ENCODE assay signal across 9 cellular contexts in the genomic region with DNA sequence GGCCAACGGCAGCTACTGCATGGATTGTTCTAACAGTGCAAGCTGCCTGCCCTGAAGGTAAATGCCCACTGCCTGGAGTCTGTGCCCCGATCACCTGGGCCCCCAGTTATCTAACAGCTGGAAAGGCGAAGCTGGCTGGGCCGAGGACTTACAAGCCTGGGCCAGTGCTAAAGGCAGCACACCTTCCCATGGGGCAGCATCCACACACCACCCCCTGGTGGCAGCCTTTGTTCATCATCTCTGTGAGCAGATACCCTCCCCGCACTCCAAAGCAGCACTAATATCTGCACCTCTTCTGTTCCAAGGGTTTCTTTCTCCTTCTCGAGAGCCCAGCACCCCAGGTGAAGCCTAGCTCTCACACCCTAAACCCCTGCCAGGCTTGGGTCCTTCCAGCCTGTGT. TPM values are rescaled to one million over a fixed set of nuclear protein-coding genes. Genes with fewer than 3 reads are reported as not detected.
DNase-seq lines count a peak whose midpoint lies in the region; ATAC-seq and TF ChIP-seq lines count a peak whose summit lies in the region.
"Had no signal": no experiment of that assay in that cellular context is flagged by ENCODE, and none has a peak within 500 bp of the region (broad histone marks: within the 10 kb centered on the region; RNA-seq: fewer than 3 reads in every experiment).

No MANE protein-coding gene starts in this region.

- no peak overlapping the region for H2BK5ac ChIP-seq in trophoblast cell (ENCODE audit: low read depth, low read length, poor library complexity)

- H4K12ac ChIP-seq in trophoblast cell (ENCODE audit: low read depth, low read length), result no peak overlapping the region

- TF ChIP-seq EP300 in Ishikawa (IDR thresholded peaks at IDR 0.05; ENCODE audit: borderline replicate concordance), result no peak

- no peak overlapping the region for H4K8ac ChIP-seq in trophoblast cell (ENCODE audit: low read depth, low read length)

- H2BK12ac ChIP-seq in trophoblast cell (ENCODE audit: low read length), result no peak overlapping the region

- TF ChIP-seq CTCF in epithelial cell of proximal tubule (conservative IDR thresholded peaks at IDR 0.05; ENCODE audit: low read depth, low read length), result peak; percentile 68

- no peaks in the 10 kb centered on the region for H3K4me1 ChIP-seq in trophoblast cell (ENCODE audit: control insufficient read depth in 1 of 2, insufficient read depth in 2 of 2, low read length in 2 of 2)

- peak; percentile 59 for TF ChIP-seq RAD21 in Ishikawa (IDR thresholded peaks at IDR 0.05; ENCODE audit: low read depth)

- no peaks in the 10 kb centered on the region for H3K27me3 ChIP-seq in trophoblast cell (ENCODE audit: insufficient read depth, low read length)

- H3K23ac ChIP-seq in trophoblast cell (ENCODE audit: low read length), result no peak overlapping the region

- no peaks in the 10 kb centered on the region for H3K79me1 ChIP-seq in trophoblast cell (ENCODE audit: low read length)

- H3K27ac ChIP-seq in trophoblast cell (ENCODE audit: low read depth, low read length), result no peak overlapping the region

- H2BK120ac ChIP-seq in trophoblast cell (ENCODE audit: insufficient read depth, low read length, poor library complexity), result no peak overlapping the region

- no peaks in the 10 kb centered on the region for H3K9me3 ChIP-seq in trophoblast cell (ENCODE audit: insufficient read depth, low read depth, low read length)

- H3K4ac ChIP-seq in trophoblast cell (ENCODE audit: low read depth, low read length), result no peak overlapping the region

- peak; percentile 67 for DNase-seq in DMS53 (lab: John Stamatoyannopoulos, UW)
- peak; percentile 33 for DNase-seq in SKM-1 treated with dmso at 0.1 percent for 144 hours (lab: John Stamatoyannopoulos, UW; ENCODE audit: unreplicated experiment)
- DNase-seq in epithelial cell of proximal tubule (ENCODE audit: low read depth), result no peak
- DNase-seq in trophoblast cell, result peak; percentile 40 to 69
- no peak for DNase-seq in mesenteric fat pad (ENCODE audit: low spot score)
- no peak for DNase-seq in COLO829 (ENCODE audit: low spot score)

- H3K18ac ChIP-seq in trophoblast cell (ENCODE audit: low read length), result no peak overlapping the region

- H2AK5ac ChIP-seq in trophoblast cell (ENCODE audit: low read length), result no peak overlapping the region

- H3K4me2 ChIP-seq in trophoblast cell (ENCODE audit: low read length), result no peak overlapping the region

- H3K9ac ChIP-seq in trophoblast cell (ENCODE audit: low read length), result no peak overlapping the region

- ATAC-seq in GM19455 (IDR thresholded peaks at IDR 0.05; ENCODE audit: unreplicated experiment), result peak; percentile 54
- ATAC-seq: T-cell had no signal

- no peaks in the 10 kb centered on the region for H3K36me3 ChIP-seq in trophoblast cell (ENCODE audit: control insufficient read depth in 1 of 2, insufficient read depth in 2 of 2, low read length in 2 of 2)

- no peak overlapping the region for H4K91ac ChIP-seq in trophoblast cell (ENCODE audit: low read depth, low read length)

- no peak overlapping the region for H3K4me3 ChIP-seq in epithelial cell of proximal tubule (ENCODE audit: low read depth, low read length)
- no peak overlapping the region for H3K4me3 ChIP-seq in trophoblast cell (ENCODE audit: low read depth, low read length)

- no peaks in the 10 kb centered on the region for H3K79me2 ChIP-seq in trophoblast cell (ENCODE audit: control insufficient read depth, insufficient read depth, low read length, poor library complexity)

- H3K14ac ChIP-seq in trophoblast cell (ENCODE audit: low read length), result no peak overlapping the region

- WGBS in trophoblast cell (ENCODE audit: extremely low coverage, insufficient coverage, insufficient read length), result no CpG with 5 or more reads among the region's 6 CpGs

- no peak overlapping the region for H2AFZ ChIP-seq in trophoblast cell (ENCODE audit: insufficient read depth, low read length, poor library complexity)

TF ChIP-seq in Ishikawa, 13 proteins besides CTCF, POLR2A, EP300 and RAD21:
- no peak for TF ChIP-seq TAF1 (IDR thresholded peaks at IDR 0.05; ENCODE audit: low read depth)
- no peak for TF ChIP-seq TCF12 (IDR thresholded peaks at IDR 0.05; ENCODE audit: low read depth)
- no peak for TF ChIP-seq FOXM1 (IDR thresholded peaks at IDR 0.05; ENCODE audit: borderline replicate concordance, low read depth)
- no peak for TF ChIP-seq ZBTB7A (IDR thresholded peaks at IDR 0.05; ENCODE audit: low read depth)
- no peak for TF ChIP-seq NFIC (IDR thresholded peaks at IDR 0.05)
- TF ChIP-seq CREB1 (IDR thresholded peaks at IDR 0.05; ENCODE audit: low read depth), result no peak

RNA-seq across cellular contexts. Expression of a gene that starts 7.6 kb away (rescaled TPM):
- total RNA-seq in epithelial cell of proximal tubule (0.80 and 2.0 TPM in 2 replicates), mesenteric fat pad (5.5 TPM)
- polyA plus RNA-seq in trophoblast cell (2013), result 0.82 and 1.1 TPM in 2 replicates

Comparison
In these comparisons a context has a peak if more than half of its experiments do, and no peak if none do; other contexts are left out.
1. DNase-seq: peak in DMS53 (single experiment), SKM-1 treated with dmso at 0.1 percent for 144 hours (single experiment) and trophoblast cell (2 of 2); none in epithelial cell of proximal tubule (single experiment), mesenteric fat pad (single experiment) and COLO829 (single experiment).